In the genomic region with DNA sequence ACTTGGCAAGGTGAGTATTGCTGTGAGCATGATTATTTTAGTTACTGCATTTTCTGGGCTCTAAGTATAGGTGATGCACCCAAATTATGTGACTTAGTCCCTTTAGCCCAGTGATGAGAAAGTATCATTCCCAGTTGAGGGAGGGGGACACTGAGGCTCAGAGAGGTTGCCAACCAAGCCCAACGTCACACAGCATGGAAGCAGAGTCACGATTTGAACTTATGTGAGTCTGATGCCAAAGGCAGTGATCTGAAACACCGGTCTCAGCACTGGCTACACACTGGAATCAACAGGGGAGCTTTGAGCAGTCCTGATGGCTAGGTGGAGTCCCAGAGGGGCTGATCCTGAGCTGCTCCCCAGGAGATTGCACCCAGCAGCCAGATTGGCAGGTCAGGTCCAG, we compare ENCODE assay signal across 31 cellular contexts.
"Had no signal": no experiment of that assay in that cellular context is flagged by ENCODE, and none has a peak within 500 bp of the region (broad histone marks: within the 10 kb centered on the region; RNA-seq: fewer than 3 reads in every experiment).

No MANE protein-coding gene starts in this region.

- FAIRE-seq: endometrium, endothelial cell of umbilical vein had no signal

- H3K27ac ChIP-seq: ascending aorta, breast epithelium, cardiac muscle cell, colonic mucosa, epithelial cell of prostate, esophagus squamous epithelium, gastroesophageal sphincter, heart right ventricle, WERI-Rb-1 had no signal

- H3K4me3 ChIP-seq: ascending aorta, breast epithelium, cardiac muscle cell, colonic mucosa, esophagus squamous epithelium, gastroesophageal sphincter, heart right ventricle had no signal

- H3K4me1 ChIP-seq: ascending aorta, breast epithelium, colonic mucosa had no signal

- H3K9me3 ChIP-seq: ascending aorta, breast epithelium, colonic mucosa, esophagus squamous epithelium, gastroesophageal sphincter, heart right ventricle had no signal

- DNase-seq: activated B cell treated with CpG ODN at 0.5 μM for 24 hours; activated CD4-positive, alpha-beta T cell treated with anti-CD3 and anti-CD28 coated beads for 48 hours; activated CD4-positive, alpha-beta T cell treated with anti-CD3 and anti-CD28 coated beads, Interleukin-2, amount 50 U/mL, for 1 hour; activated CD4-positive, alpha-beta T cell treated with anti-CD3 and anti-CD28 coated beads, Interleukin-2, amount 50 U/mL, for 48 hours; activated CD8-positive, alpha-beta memory T cell treated with anti-CD3 and anti-CD28 coated beads, Interleukin-2, amount 50 U/mL, for 48 hours; activated gamma-delta T cell; activated naive CD4-positive, alpha-beta T cell; activated naive CD4-positive, alpha-beta T cell treated with anti-CD3 and anti-CD28 coated beads, Interleukin-2, amount 10 ng/mL, durations not matched to agents 7 days and 5 days; activated naive CD8-positive, alpha-beta T cell treated with anti-CD3 and anti-CD28 coated beads, Interleukin-2, amount 10 ng/mL, durations not matched to agents 7 days and 5 days; activated T-cell treated with anti-CD3 and anti-CD28 coated beads for 4 hours; activated T-cell treated with anti-CD3 and anti-CD28 coated beads, Interleukin-2, amount 50 U/mL, for 24 hours; activated T-cell treated with anti-CD3 and anti-CD28 coated beads, Interleukin-2, amount 50 U/mL, for 72 hours; central memory CD4-positive, alpha-beta T cell; cerebellar nuclear complex; colonic mucosa; effector CD8-positive, alpha-beta T cell; esophagus squamous epithelium; foreskin melanocyte; heart right ventricle; T-helper 17 cell; T1000; WERI-Rb-1 had no signal

- ATAC-seq: activated CD4-positive, CD25-positive, alpha-beta regulatory T cell treated with anti-CD3 and anti-CD28 coated beads, Interleukin-2, amount 50 U/mL, for 24 hours; activated naive CD4-positive, alpha-beta T cell treated with anti-CD3 and anti-CD28 coated beads, Interleukin-2, amount 50 U/mL, for 72 hours; activated T-cell treated with anti-CD3 and anti-CD28 coated beads, Interleukin-2, amount 50 U/mL, for 72 hours; gastroesophageal sphincter; heart right ventricle; T-helper 17 cell had no signal

- H3K27me3 ChIP-seq: ascending aorta, breast epithelium, cardiac muscle cell, colonic mucosa had no signal

- H3K36me3 ChIP-seq: ascending aorta, breast epithelium, cardiac muscle cell, colonic mucosa, esophagus squamous epithelium, gastroesophageal sphincter, heart right ventricle, WERI-Rb-1 had no signal
